14 cellular contexts compared by ENCODE assay signal in genomic region chr5:171924493-171925122, GRCh38.
"Had no signal": no experiment of that assay in that cellular context is flagged by ENCODE, and none has a peak within 500 bp of the region (broad histone marks: within the 10 kb centered on the region; RNA-seq: fewer than 3 reads in every experiment).

No MANE protein-coding gene starts in this region.

- H3K9me3 ChIP-seq: tibial nerve, vagina had no signal

- H3K4me3 Mint-ChIP-seq: activated CD4-positive, alpha-beta T cell treated with anti-CD3 and anti-CD28 coated beads, Interleukin-2, amount 10 ng/mL, durations not matched to agents 7 days and 5 days; activated naive CD4-positive, alpha-beta T cell treated with anti-CD3 and anti-CD28 coated beads, Interleukin-2, amount 50 U/mL, for 24 hours; dendritic cell treated with granulocyte-macrophage colony-stimulating factor and Interleukin-4, amounts not matched to agents 40 ng/mL and 50 ng/mL, for 4 days; effector memory CD8-positive, alpha-beta T cell; immature natural killer cell; nephron progenitor cell had no signal

- H3K27me3 Mint-ChIP-seq: activated CD4-positive, alpha-beta T cell treated with anti-CD3 and anti-CD28 coated beads, Interleukin-2, amount 10 ng/mL, durations not matched to agents 7 days and 5 days; activated naive CD4-positive, alpha-beta T cell treated with anti-CD3 and anti-CD28 coated beads, Interleukin-2, amount 50 U/mL, for 24 hours; dendritic cell treated with granulocyte-macrophage colony-stimulating factor and Interleukin-4, amounts not matched to agents 40 ng/mL and 50 ng/mL, for 4 days; effector memory CD8-positive, alpha-beta T cell had no signal

- H3K27me3 ChIP-seq: brain microvascular endothelial cell, tibial nerve, vagina had no signal

- H3K27ac Mint-ChIP-seq: activated CD4-positive, alpha-beta T cell treated with anti-CD3 and anti-CD28 coated beads, Interleukin-2, amount 10 ng/mL, durations not matched to agents 7 days and 5 days; activated naive CD4-positive, alpha-beta T cell treated with anti-CD3 and anti-CD28 coated beads, Interleukin-2, amount 50 U/mL, for 24 hours; dendritic cell treated with granulocyte-macrophage colony-stimulating factor and Interleukin-4, amounts not matched to agents 40 ng/mL and 50 ng/mL, for 4 days; nephron progenitor cell had no signal

- H3K36me3 Mint-ChIP-seq: immature natural killer cell had no signal

- DNase-seq: activated CD4-positive, alpha-beta T cell treated with anti-CD3 and anti-CD28 coated beads, Interleukin-2, amount 10 ng/mL, durations not matched to agents 7 days and 5 days; activated effector memory CD4-positive, alpha-beta T cell treated with Interleukin-2 at 50 U/mL for 16 hours; amygdala; brain microvascular endothelial cell; cerebellar nuclear complex; effector memory CD8-positive, alpha-beta T cell; glutamatergic neuron; immature natural killer cell; nephron progenitor cell; T1000 had no signal

- H3K27ac ChIP-seq: brain microvascular endothelial cell, tibial nerve, vagina had no signal

- ATAC-seq: effector memory CD8-positive, alpha-beta T cell had no signal

- H3K9me3 Mint-ChIP-seq: activated naive CD4-positive, alpha-beta T cell treated with anti-CD3 and anti-CD28 coated beads, Interleukin-2, amount 50 U/mL, for 24 hours; dendritic cell treated with granulocyte-macrophage colony-stimulating factor and Interleukin-4, amounts not matched to agents 40 ng/mL and 50 ng/mL, for 4 days; effector memory CD8-positive, alpha-beta T cell; immature natural killer cell had no signal
